Comparison of ENCODE assay signal across 9 cellular contexts in genomic region chr14:103021817-103022668, GRCh38. TPM values are rescaled to one million over a fixed set of nuclear protein-coding genes. Genes with fewer than 3 reads are reported as not detected.
DNase-seq lines count a peak whose midpoint lies in the region; ATAC-seq, FAIRE-seq and TF ChIP-seq lines count a peak whose summit lies in the region.
"Had no signal": no experiment of that assay in that cellular context is flagged by ENCODE, and none has a peak within 500 bp of the region (broad histone marks: within the 10 kb centered on the region; RNA-seq: fewer than 3 reads in every experiment).

No MANE protein-coding gene starts in this region.

- H3K9ac ChIP-seq in BLaER1: peak overlapping the region; percentile 47
- no peak overlapping the region for H3K9ac ChIP-seq in H1 (replicated peaks in 1 of 4; ENCODE audit: extremely low read depth in 1 of 4, low read depth in 3 of 4, low read length in 3 of 4)

- no peak overlapping the region for H4K8ac ChIP-seq in H1 (ENCODE audit: extremely low read depth, insufficient read depth, low read length)

- H2AFZ ChIP-seq in H1 (ENCODE audit: low read length): no peak overlapping the region

- no peak overlapping the region for H3K23ac ChIP-seq in H1 (ENCODE audit: insufficient read length)

- no peak overlapping the region for H2AK5ac ChIP-seq in H1 (ENCODE audit: low read depth, low read length)

- no peak overlapping the region for H3K27ac Mint-ChIP-seq in activated T-helper 2 cell treated with anti-CD3 and anti-CD28 coated beads, Interferon-gamma antibody, Interleukin-2, Interleukin-4, amounts not matched to agents 10 μg/mL and 5 μg/mL and 100 μg/mL, durations not matched to agents 14 hours and 24 hours and 36 hours

- H3K79me2 ChIP-seq in H1 (ENCODE audit: control insufficient read depth in 1 of 2, insufficient read depth in 2 of 2, low read length in 2 of 2): peaks cover 4 to 84% of the 10 kb centered on the region in 2 experiments

- H2BK20ac ChIP-seq in H1 (ENCODE audit: low read length): no peak overlapping the region

- no peak overlapping the region for H4K91ac ChIP-seq in H1 (replicated peaks; ENCODE audit: insufficient read length, low read length)

- peaks cover 26% of the 10 kb centered on the region for H3K79me1 ChIP-seq in H1 (ENCODE audit: low read depth, low read length)

- POLR2A ChIA-PET in H1 (lab: Charles Lee; ENCODE audit: partially characterized antibody): no interaction called here

- no peaks in the 10 kb centered on the region for H3K4me1 Mint-ChIP-seq in activated T-helper 2 cell treated with anti-CD3 and anti-CD28 coated beads, Interferon-gamma antibody, Interleukin-2, Interleukin-4, amounts not matched to agents 10 μg/mL and 5 μg/mL and 100 μg/mL, durations not matched to agents 14 hours and 24 hours and 36 hours (ENCODE audit: low read depth)

- H3K27ac ChIP-seq in BLaER1 (peak overlapping the region; percentile 71), H1 (ENCODE audit: low read depth, low read length) (no peak overlapping the region)
- H3K27ac ChIP-seq: HL-60 had no signal

- H4K20me1 ChIP-seq in BLaER1: no peaks in the 10 kb centered on the region
- peaks cover 7 to 35% of the 10 kb centered on the region in 2 experiments for H4K20me1 ChIP-seq in H1 (replicated peaks in 1 of 2; ENCODE audit: control insufficient read depth in 1 of 2, insufficient read depth in 2 of 2, low read length in 2 of 2)

- no peak overlapping the region for H3K56ac ChIP-seq in H1 (replicated peaks; ENCODE audit: insufficient read length, low read depth, low read length)

- ATAC-seq in mucosa of descending colon (peak; percentile 35), HG02938 (IDR thresholded peaks at IDR 0.05; ENCODE audit: unreplicated experiment) (no peak)

- peaks cover 11% of the 10 kb centered on the region; the same call in 1 of the 2 replicates for H3K9me3 ChIP-seq in BLaER1
- H3K9me3 ChIP-seq in H1 (ENCODE audit: insufficient read depth in 2 of 2, low read depth in 1 of 2, low read length in 1 of 2): no peaks in the 10 kb centered on the region
- no peaks in the 10 kb centered on the region for H3K9me3 ChIP-seq in mucosa of descending colon

- no peaks in the 10 kb centered on the region for H3K23me2 ChIP-seq in H1 (ENCODE audit: low read depth, low read length)

- WGBS in H1 (ENCODE audit: extremely low coverage in 1 of 2, insufficient coverage in 1 of 2, insufficient read length in 1 of 2, insufficient replicate concordance in 2 of 2, low coverage in 1 of 2, low lambda C conversion rate in 2 of 2, missing lambda C conversion rate in 1 of 2), 2 experiments: 79% methylated on average over 19 of the region's 19 CpGs; no CpG with 5 or more reads in 1 of the 2 experiments

- H2BK15ac ChIP-seq in H1 (ENCODE audit: low read length): 0 out of 2 replicates have a peak overlapping the region, but pooled peaks have one; percentile 61

- no peak overlapping the region for H3K14ac ChIP-seq in H1 (ENCODE audit: insufficient read length)

- peaks cover 5% of the 10 kb centered on the region for H3K27me3 Mint-ChIP-seq in activated T-helper 2 cell treated with anti-CD3 and anti-CD28 coated beads, Interferon-gamma antibody, Interleukin-2, Interleukin-4, amounts not matched to agents 10 μg/mL and 5 μg/mL and 100 μg/mL, durations not matched to agents 14 hours and 24 hours and 36 hours (ENCODE audit: low read depth)

- intact Hi-C loops in mucosa of descending colon (cut with DNase I, micrococcal nuclease): no loop called here
- intact Hi-C loops in activated T-helper 2 cell treated with anti-CD3 and anti-CD28 coated beads, Interferon-gamma antibody, Interleukin-2, Interleukin-4, amounts not matched to agents 10 μg/mL and 5 μg/mL and 100 μg/mL, durations not matched to agents 14 hours and 24 hours and 36 hours (cut with micrococcal nuclease): no loop called here

- no peak for TF ChIP-seq EP300 in H1 (IDR thresholded peaks at IDR 0.05; ENCODE audit: borderline replicate concordance in 1 of 2, low read depth in 2 of 2, low read length in 2 of 2)

- H2BK12ac ChIP-seq in H1 (ENCODE audit: low read depth, low read length): no peak overlapping the region

- H4K5ac ChIP-seq in H1 (ENCODE audit: insufficient read length, low read depth, low read length): no peak overlapping the region

- no peak for TF ChIP-seq CTCF in H1 (IDR thresholded peaks at IDR 0.05; ENCODE audit: control extremely low read depth in 1 of 3, insufficient read depth in 1 of 3, low read depth in 1 of 3, low read length in 3 of 3)
- no peak for TF ChIP-seq CTCF in mucosa of descending colon (IDR thresholded peaks at IDR 0.05)

- no peak overlapping the region for H3K18ac ChIP-seq in H1 (ENCODE audit: extremely low read depth, low read length)

- H3K4ac ChIP-seq in H1 (replicated peaks; ENCODE audit: insufficient read length, low read depth, low read length): no peak overlapping the region

- DNase-seq in NCI-H2171 (lab: John Stamatoyannopoulos, UW) (peak; percentile 53), H1 (ENCODE audit: low read depth in 1 of 2, low spot score in 2 of 2) (no peak), mucosa of descending colon (no peak), cerebellar nuclear complex (lab: John Stamatoyannopoulos, UW) (no peak)
- no peak for DNase-seq in stimulated activated CD4-positive, alpha-beta T cell treated with anti-CD3 and anti-CD28 coated beads, Interleukin-2, amount 100 ng/mL, for 48 hours
- DNase-seq in activated T-helper 2 cell treated with anti-CD3 and anti-CD28 coated beads, Interferon-gamma antibody, Interleukin-2, Interleukin-4, amounts not matched to agents 10 μg/mL and 5 μg/mL and 100 μg/mL, durations not matched to agents 14 hours and 24 hours and 36 hours (ENCODE audit: low spot score): no peak

- H3K4me1 ChIP-seq in BLaER1 (peaks cover 51% of the 10 kb centered on the region), H1 (replicated peaks in 1 of 4; ENCODE audit: control insufficient read depth in 3 of 4, insufficient read depth in 4 of 4, low read length in 3 of 4) (peaks cover 4 to 12% (median 7%) of the 10 kb centered on the region in 4 experiments), mucosa of descending colon (ENCODE audit: low read depth) (peaks cover 17% of the 10 kb centered on the region)

- no peak overlapping the region for H2BK5ac ChIP-seq in H1 (ENCODE audit: low read depth, low read length)

- H3K4me3 Mint-ChIP-seq in activated T-helper 2 cell treated with anti-CD3 and anti-CD28 coated beads, Interferon-gamma antibody, Interleukin-2, Interleukin-4, amounts not matched to agents 10 μg/mL and 5 μg/mL and 100 μg/mL, durations not matched to agents 14 hours and 24 hours and 36 hours (ENCODE audit: low read depth): no peak overlapping the region

- CTCF ChIA-PET in H1 (lab: Charles Lee; ENCODE audit: partially characterized antibody): interaction anchor here (0.6 to 0.9 kb wide), 4 partner anchors 15 to 54 kb away, joined by 3 to 4 read pairs (median 3); no protein-coding TSS in a partner anchor

- H2BK120ac ChIP-seq in H1 (replicated peaks; ENCODE audit: low read depth, low read length): no peak overlapping the region

- peak overlapping the region; percentile 46 for H3K4me3 ChIP-seq in BLaER1
- no peak overlapping the region for H3K4me3 ChIP-seq in H1 (ENCODE audit: extremely low read depth in 1 of 4, insufficient read depth in 2 of 4, low read depth in 3 of 4, low read length in 4 of 4)
- no peak overlapping the region for H3K4me3 ChIP-seq in mucosa of descending colon

- H3K36me3 Mint-ChIP-seq in activated T-helper 2 cell treated with anti-CD3 and anti-CD28 coated beads, Interferon-gamma antibody, Interleukin-2, Interleukin-4, amounts not matched to agents 10 μg/mL and 5 μg/mL and 100 μg/mL, durations not matched to agents 14 hours and 24 hours and 36 hours (ENCODE audit: low read depth): no peaks in the 10 kb centered on the region

- peak overlapping the region; percentile 80 for H3K4me2 ChIP-seq in BLaER1
- 0 out of 4 replicates have a peak overlapping the region, but pooled peaks of 1 of the 2 experiments have one; percentile 6 for H3K4me2 ChIP-seq in H1 (ENCODE audit: insufficient read depth in 1 of 2, low read depth in 2 of 2, low read length in 2 of 2)

- TF ChIP-seq RAD21 in H1 (IDR thresholded peaks at IDR 0.05 in 1 of 2, conservative IDR thresholded peaks at IDR 0.05 in 1 of 2; ENCODE audit: low read depth in 2 of 2, low read length in 2 of 2): no peak

- H3K27me3 ChIP-seq in BLaER1 (no peaks in the 10 kb centered on the region; the same call in 1 of the 2 replicates), H1 (replicated peaks in 1 of 4; ENCODE audit: control insufficient read depth in 3 of 4, extremely low read depth in 1 of 4, insufficient read depth in 3 of 4, low read length in 3 of 4) (no peaks in the 10 kb centered on the region; a peak in 1 of 7 replicates)

- no peaks in the 10 kb centered on the region for H3K9me3 Mint-ChIP-seq in activated T-helper 2 cell treated with anti-CD3 and anti-CD28 coated beads, Interferon-gamma antibody, Interleukin-2, Interleukin-4, amounts not matched to agents 10 μg/mL and 5 μg/mL and 100 μg/mL, durations not matched to agents 14 hours and 24 hours and 36 hours

- TF ChIP-seq POLR2A in H1 (IDR thresholded peaks at IDR 0.05; ENCODE audit: control extremely low read depth in 1 of 2, low read depth in 2 of 2, low read length in 2 of 2): no peak

- H3K36me3 ChIP-seq in BLaER1: no peaks in the 10 kb centered on the region
- H3K36me3 ChIP-seq in H1 (ENCODE audit: control insufficient read depth in 2 of 4, insufficient read depth in 4 of 4, low read length in 3 of 4): no peaks in the 10 kb centered on the region; a peak in 1 of 8 replicates
- no peaks in the 10 kb centered on the region for H3K36me3 ChIP-seq in mucosa of descending colon (ENCODE audit: low read depth)

- FAIRE-seq in H1 (lab: Jason Lieb, UNC): no peak

TF ChIP-seq in H1, 55 proteins besides CTCF, POLR2A, EP300 and RAD21:
- TF ChIP-seq MAFK (IDR thresholded peaks at IDR 0.05; ENCODE audit: low read depth, low read length): no peak
- TF ChIP-seq, protein P1, sequence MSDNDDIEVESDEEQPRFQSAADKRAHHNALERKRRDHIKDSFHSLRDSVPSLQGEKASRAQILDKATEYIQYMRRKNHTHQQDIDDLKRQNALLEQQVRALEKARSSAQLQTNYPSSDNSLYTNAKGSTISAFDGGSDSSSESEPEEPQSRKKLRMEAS (IDR thresholded peaks at IDR 0.05): 0 out of 2 replicates have a peak, but pooled peaks have one; percentile 36

RNA-seq across cellular contexts. Expression of gene CDC42BPB, which starts 35.3 kb away (rescaled TPM):
- total RNA-seq in H1 (2021; fragmentation: NEBNext Ultra II Directional; extraction: Animal tissue kit (Norgen Biotek cat#: 25700)): 87.9 and 88.2 TPM in 2 replicates
- 51.2 and 73.5 TPM in 2 replicates for polyA plus RNA-seq in H1 (2011; rRNA removed)
- polyA plus RNA-seq in H1 (2011; cell fraction: cytosol; rRNA removed): 53.3 TPM
- 165 TPM for polyA plus RNA-seq in H1 (2011; cell fraction: nucleus; rRNA removed)
- polyA plus RNA-seq in H1 (2012, experiment 1 of 2): 57.2 to 83.7 TPM (median 72.2 TPM) in 4 replicates
- polyA plus RNA-seq in H1 (2012, experiment 2 of 2): 20.5 TPM
- 52.1 TPM for polyA plus RNA-seq in H1 (2013, experiment 1 of 2)
- polyA plus RNA-seq in H1 (2013, experiment 2 of 2): 50.3 TPM
- polyA minus RNA-seq in H1 (2011; rRNA and poly(A)+ RNA removed): 134 and 152 TPM in 2 replicates
- polyA minus RNA-seq in H1 (2011; cell fraction: cytosol; rRNA and poly(A)+ RNA removed): 62.3 TPM
- polyA minus RNA-seq in H1 (2011; cell fraction: nucleus; rRNA and poly(A)+ RNA removed): 82.9 TPM
- 100 to 1,000 TPM in 1 of 3 donors, 10 to 100 TPM in 2; 77.6 to 106 (median 84.4) TPM for total RNA-seq in mucosa of descending colon
- total RNA-seq in activated T-helper 2 cell treated with anti-CD3 and anti-CD28 coated beads, Interferon-gamma antibody, Interleukin-2, Interleukin-4, amounts not matched to agents 10 μg/mL and 5 μg/mL and 100 μg/mL, durations not matched to agents 14 hours and 24 hours and 36 hours: 2.3 and 3.5 TPM in 2 replicates

Comparison
In these comparisons a context has a peak if more than half of its experiments do, and no peak if none do; other contexts are left out.
1. RNA of gene CDC42BPB, which starts 35.3 kb away (total RNA-seq): 87.9 to 88.2 TPM in H1 and 77.6 to 106 TPM in mucosa of descending colon; 2.3 to 3.5 TPM in activated T-helper 2 cell treated with anti-CD3 and anti-CD28 coated beads, Interferon-gamma antibody, Interleukin-2, Interleukin-4, amounts not matched to agents 10 μg/mL and 5 μg/mL and 100 μg/mL, durations not matched to agents 14 hours and 24 hours and 36 hours; every median in the first group is over 10 times any median in the second.